In genomic region chr2:152587187-152587947, GRCh38 we compare ENCODE assay signal across 1 cellular context.
TF ChIP-seq lines count a peak whose summit lies in the region.

No MANE protein-coding gene starts in this region.

TF ChIP-seq in K562, 482 proteins besides CTCF, POLR2A, EP300 and RAD21 (continued from another document):
- TF ChIP-seq ZHX1 (conservative IDR thresholded peaks at IDR 0.05; ENCODE audit: low read length): no peak
- peak; percentile 53; the same call in 1 of the 2 replicates for TF ChIP-seq HMBOX1 (IDR thresholded peaks at IDR 0.05)
- no peak for TF ChIP-seq CBFB (CRISPR knock-in tag; IDR thresholded peaks at IDR 0.05)
- no peak for TF ChIP-seq ZFP91 (CRISPR knock-in tag; IDR thresholded peaks at IDR 0.05)
- no peak for TF ChIP-seq KDM1A (IDR thresholded peaks at IDR 0.05)
- TF ChIP-seq BMI1 (IDR thresholded peaks at IDR 0.05; ENCODE audit: low read length): no peak
- TF ChIP-seq ZNF133 (CRISPR knock-in tag; IDR thresholded peaks at IDR 0.05): no peak
- TF ChIP-seq ZNF384 (IDR thresholded peaks at IDR 0.05; ENCODE audit: low read depth, low read length): 0 out of 2 replicates have a peak, but pooled peaks have one; percentile 35
- TF ChIP-seq CBFA2T3 (IDR thresholded peaks at IDR 0.05): peak; percentile 10; the same call in 1 of the 2 replicates
- no peak for TF ChIP-seq TCF15 (CRISPR knock-in tag; IDR thresholded peaks at IDR 0.05)
- TF ChIP-seq FOSL1 (tag; conservative IDR thresholded peaks at IDR 0.05): peak; percentile 78
- TF ChIP-seq RNF2 (IDR thresholded peaks at IDR 0.05): no peak
- no peak for TF ChIP-seq SMARCE1 (IDR thresholded peaks at IDR 0.05)
- no peak for TF ChIP-seq DPF2 (IDR thresholded peaks at IDR 0.05)
- TF ChIP-seq NKRF (IDR thresholded peaks at IDR 0.05; ENCODE audit: borderline replicate concordance): no peak
- TF ChIP-seq SIN3A (IDR thresholded peaks at IDR 0.05; ENCODE audit: borderline replicate concordance in 2 of 2, control insufficient read depth in 1 of 2, low read depth in 2 of 2, low read length in 2 of 2): no peak
- no peak for TF ChIP-seq NR2C2 (CRISPR knock-in tag; IDR thresholded peaks at IDR 0.05)
- no peak for TF ChIP-seq NR2C2 (tag; IDR thresholded peaks at IDR 0.05)
- no peak for TF ChIP-seq CHAMP1 (IDR thresholded peaks at IDR 0.05)
- TF ChIP-seq SPI1 (IDR thresholded peaks at IDR 0.05; ENCODE audit: borderline replicate concordance, low read depth, low read length): no peak
- no peak for TF ChIP-seq GABPB2 (CRISPR knock-in tag; conservative IDR thresholded peaks at IDR 0.05)
- peak; percentile 82 for TF ChIP-seq ATF3 (IDR thresholded peaks at IDR 0.05)
- no peak for TF ChIP-seq ATF3 (CRISPR knock-in tag; conservative IDR thresholded peaks at IDR 0.05)
